In genomic region chr19:46184755-46185710, GRCh38 we compare ENCODE assay signal across 11 cellular contexts. TPM values are rescaled to one million over a fixed set of nuclear protein-coding genes. Genes with fewer than 3 reads are reported as not detected.
DNase-seq lines count a peak whose midpoint lies in the region; ATAC-seq and TF ChIP-seq lines count a peak whose summit lies in the region.
"Not testable (repeated sequence)": the region's sequence is repeated elsewhere in the genome, so short reads cannot be mapped to it uniquely, and the experiment has no call there.
"Had no signal": no experiment of that assay in that cellular context is flagged by ENCODE, and none has a peak within 500 bp of the region (broad histone marks: within the 10 kb centered on the region; RNA-seq: fewer than 3 reads in every experiment).

No MANE protein-coding gene starts in this region.

- not testable (repeated sequence) for H2AFZ ChIP-seq in MM.1S (ENCODE audit: low read length); OCI-LY3 (ENCODE audit: low read depth, low read length)

- POLR2A ChIA-PET in naive thymus-derived CD4-positive, alpha-beta T cell (lab: Charles Lee): not testable (repeated sequence)

- not testable (repeated sequence) for H3K9me2 ChIP-seq in MM.1S (replicated peaks; ENCODE audit: insufficient read depth, low read length)

- H3K4me3 ChIP-seq in MM.1S (ENCODE audit: low read length); naive thymus-derived CD4-positive, alpha-beta T cell (ENCODE audit: low read length): not testable (repeated sequence)
- peak overlapping the region; percentile 45 for H3K4me3 ChIP-seq in OCI-LY3 (ENCODE audit: low read length)

- H3K4me2 ChIP-seq in MM.1S (ENCODE audit: low read depth, low read length): not testable (repeated sequence)
- peak overlapping the region; percentile 68 for H3K4me2 ChIP-seq in OCI-LY3 (ENCODE audit: low read length)

- CTCF ChIA-PET in naive thymus-derived CD4-positive, alpha-beta T cell (lab: Charles Lee): not testable (repeated sequence)

- H3K27ac ChIP-seq in MM.1S (ENCODE audit: low read length): peak overlapping the region; percentile 45; the same call in 1 of the 2 replicates
- H3K27ac ChIP-seq in OCI-LY3 (ENCODE audit: low read length): peak overlapping the region; percentile 90
- H3K27ac ChIP-seq in VCaP: peak overlapping the region; percentile 81
- not testable (repeated sequence) for H3K27ac ChIP-seq in naive thymus-derived CD4-positive, alpha-beta T cell (ENCODE audit: low read depth, low read length)

- H3K4me1 Mint-ChIP-seq in activated naive CD8-positive, alpha-beta T cell treated with anti-CD3 and anti-CD28 coated beads, Interleukin-2, amount 50 U/mL, for 24 hours: peaks cover 40% of the 10 kb centered on the region
- H3K4me1 Mint-ChIP-seq in naive thymus-derived CD4-positive, alpha-beta T cell: peaks cover 0 to 18% (median 5%) of the 10 kb centered on the region in 7 donors

- H3K9me3 Mint-ChIP-seq in activated naive CD8-positive, alpha-beta T cell treated with anti-CD3 and anti-CD28 coated beads, Interleukin-2, amount 50 U/mL, for 24 hours; naive thymus-derived CD4-positive, alpha-beta T cell: not testable (repeated sequence)

- not testable (repeated sequence) for TF ChIP-seq CTCF in MM.1S (IDR thresholded peaks at IDR 0.05; ENCODE audit: low read length); OCI-LY3 (IDR thresholded peaks at IDR 0.05; ENCODE audit: low read depth, low read length); VCaP (conservative IDR thresholded peaks at IDR 0.05)

- H3K27me3 ChIP-seq in MM.1S (replicated peaks; ENCODE audit: insufficient read depth, low read length): peaks cover 23% of the 10 kb centered on the region
- H3K27me3 ChIP-seq in OCI-LY3 (ENCODE audit: low read depth, low read length); naive thymus-derived CD4-positive, alpha-beta T cell (ENCODE audit: control insufficient read depth in 2 of 2, insufficient read depth in 2 of 2, low read length in 2 of 2): not testable (repeated sequence)

- intact Hi-C loops in naive thymus-derived CD4-positive, alpha-beta T cell (cut with micrococcal nuclease): not testable (repeated sequence)

- not testable (repeated sequence) for H4K20me1 ChIP-seq in MM.1S (ENCODE audit: insufficient read depth, low read length); OCI-LY3 (ENCODE audit: insufficient read depth, low read length)

- H3K4me3 Mint-ChIP-seq in activated naive CD8-positive, alpha-beta T cell treated with anti-CD3 and anti-CD28 coated beads, Interleukin-2, amount 50 U/mL, for 24 hours; naive thymus-derived CD4-positive, alpha-beta T cell: not testable (repeated sequence)

- not testable (repeated sequence) for H3K79me2 ChIP-seq in MM.1S (ENCODE audit: low read length); OCI-LY3 (ENCODE audit: low read length)

- not testable (repeated sequence) for H3K9me3 ChIP-seq in MM.1S (replicated peaks; ENCODE audit: insufficient read depth, low read length); OCI-LY3 (ENCODE audit: insufficient read depth, low read length); naive thymus-derived CD4-positive, alpha-beta T cell (ENCODE audit: control insufficient read depth in 2 of 3, low read length in 3 of 3)

- H3F3A ChIP-seq in MM.1S (ENCODE audit: insufficient read depth, low read length): not testable (repeated sequence)

- ATAC-seq in activated naive CD8-positive, alpha-beta T cell treated with anti-CD3 and anti-CD28 coated beads, Interleukin-2, amount 50 U/mL, for 24 hours: peak; percentile 55
- ATAC-seq in naive thymus-derived CD4-positive, alpha-beta T cell: peak; percentile 53

- not testable (repeated sequence) for H3K4me1 ChIP-seq in MM.1S (ENCODE audit: low read length); naive thymus-derived CD4-positive, alpha-beta T cell (ENCODE audit: control insufficient read depth in 2 of 2, insufficient read depth in 2 of 2, low read length in 2 of 2)
- H3K4me1 ChIP-seq in OCI-LY3 (ENCODE audit: low read length): peaks cover 74% of the 10 kb centered on the region

- H3K36me3 ChIP-seq in MM.1S (replicated peaks; ENCODE audit: insufficient read depth, low read length); OCI-LY3 (replicated peaks; ENCODE audit: low read depth, low read length); naive thymus-derived CD4-positive, alpha-beta T cell (ENCODE audit: control insufficient read depth in 2 of 3, insufficient read depth in 3 of 3, low read length in 3 of 3): not testable (repeated sequence)

- H3K9ac ChIP-seq in MM.1S (ENCODE audit: low read length): peak overlapping the region; percentile 12; the same call in 1 of the 2 replicates
- H3K9ac ChIP-seq in OCI-LY3 (ENCODE audit: low read length): peak overlapping the region; percentile 68

- DNase-seq in CD1c-positive myeloid dendritic cell (ENCODE audit: extremely low spot score): peak; percentile 65
- not testable (repeated sequence) for DNase-seq in MM.1S; naive thymus-derived CD4-positive, alpha-beta T cell
- peak; percentile 11 for DNase-seq in activated naive CD8-positive, alpha-beta T cell treated with anti-CD3 and anti-CD28 coated beads, Interleukin-2, amount 50 U/mL, for 24 hours
- DNase-seq in fibroblast of peridontal ligament (ENCODE audit: extremely low read depth): peak; percentile 5
- peak; percentile 21 for DNase-seq in stromal cell of bone marrow (ENCODE audit: low read depth)

- not testable (repeated sequence) for H3K36me3 Mint-ChIP-seq in activated naive CD8-positive, alpha-beta T cell treated with anti-CD3 and anti-CD28 coated beads, Interleukin-2, amount 50 U/mL, for 24 hours (ENCODE audit: low read depth); naive thymus-derived CD4-positive, alpha-beta T cell

- peaks cover 50% of the 10 kb centered on the region for H3K27me3 Mint-ChIP-seq in activated naive CD8-positive, alpha-beta T cell treated with anti-CD3 and anti-CD28 coated beads, Interleukin-2, amount 50 U/mL, for 24 hours
- peaks cover 19 to 45% (median 29%) of the 10 kb centered on the region in 5 donors for H3K27me3 Mint-ChIP-seq in naive thymus-derived CD4-positive, alpha-beta T cell

- H3K27ac Mint-ChIP-seq in activated naive CD8-positive, alpha-beta T cell treated with anti-CD3 and anti-CD28 coated beads, Interleukin-2, amount 50 U/mL, for 24 hours: peak overlapping the region; percentile 67
- peak overlapping the region in 1 of 9 donors; percentile 14 for H3K27ac Mint-ChIP-seq in naive thymus-derived CD4-positive, alpha-beta T cell

RNA-seq across cellular contexts. Expression of gene IGFL2, which starts 37.0 kb away (rescaled TPM):
- total RNA-seq in naive thymus-derived CD4-positive, alpha-beta T cell: under 1 TPM in 1 of 5 experiments, not detected in 4; 0.48 TPM
- not detected for polyA plus RNA-seq in naive thymus-derived CD4-positive, alpha-beta T cell
- total RNA-seq: HepG2, osteocyte had no signal
- polyA plus RNA-seq: HepG2 had no signal

RNA-seq across cellular contexts. Expression of gene IGFL1, which starts 44.5 kb away (rescaled TPM):
- total RNA-seq in naive thymus-derived CD4-positive, alpha-beta T cell: not detected
- polyA plus RNA-seq in naive thymus-derived CD4-positive, alpha-beta T cell: not detected
- total RNA-seq: HepG2; osteocyte; T-helper 2 cell treated with Interferon-gamma antibody and Interleukin-4, amounts not matched to agents 100 ng/mL and 5 ng/mL, for 36 hours had no signal
- polyA plus RNA-seq: HepG2 had no signal
